30 cellular contexts compared by ENCODE assay signal in the genomic region with DNA sequence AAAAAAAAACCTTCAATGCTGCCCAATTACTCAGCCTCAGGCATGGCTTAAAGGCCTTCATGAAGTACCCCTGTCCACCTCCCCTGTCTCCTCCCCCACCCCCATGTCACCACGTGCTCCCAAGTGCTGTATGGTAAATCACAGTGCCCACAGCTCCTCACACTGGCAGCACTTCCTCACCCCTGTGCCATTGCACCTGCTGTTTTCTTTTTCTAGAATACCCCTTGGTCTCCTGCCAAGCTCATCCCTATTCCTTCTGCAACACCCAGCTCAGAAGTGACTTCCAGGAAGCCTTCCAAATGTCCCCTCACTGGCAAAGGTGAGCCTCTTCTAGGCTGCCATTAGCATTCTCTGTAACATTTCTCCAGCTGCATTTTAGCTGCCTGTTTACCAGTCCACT. TPM values are rescaled to one million over a fixed set of nuclear protein-coding genes. Genes with fewer than 3 reads are reported as not detected.
DNase-seq lines count a peak whose midpoint lies in the region; ATAC-seq lines count a peak whose summit lies in the region.
"Had no signal": no experiment of that assay in that cellular context is flagged by ENCODE, and none has a peak within 500 bp of the region (broad histone marks: within the 10 kb centered on the region; RNA-seq: fewer than 3 reads in every experiment).

No MANE protein-coding gene starts in this region.

- no peaks in the 10 kb centered on the region for H3K9me3 Mint-ChIP-seq in activated T-cell treated with anti-CD3 and anti-CD28 coated beads, Interleukin-2, amount 50 U/mL, for 24 hours
- H3K9me3 Mint-ChIP-seq: activated CD4-positive, alpha-beta T cell treated with anti-CD3 and anti-CD28 coated beads, Interleukin-2, amount 10 ng/mL, durations not matched to agents 24 days and 14 days; effector memory CD8-positive, alpha-beta T cell; GM23338; natural killer cell treated with Interleukin-12 subunit alpha and Interleukin-12 subunit beta and Interleukin-15 and Interleukin-18, amount 100 ng/mL, for 72 hours; stimulated activated memory B cell treated with anti-CD40 and anti-IgM and Interleukin-4, amounts not matched to agents 10 μg/mL and 1 μg/mL and 100 μg/mL, for 72 hours had no signal

- H3K4me1 Mint-ChIP-seq in activated T-cell treated with anti-CD3 and anti-CD28 coated beads, Interleukin-2, amount 50 U/mL, for 24 hours (ENCODE audit: low read depth) = peaks cover 2% of the 10 kb centered on the region

- H3K4me3 Mint-ChIP-seq in activated T-cell treated with anti-CD3 and anti-CD28 coated beads, Interleukin-2, amount 50 U/mL, for 24 hours = no peak overlapping the region
- H3K4me3 Mint-ChIP-seq: activated CD4-positive, alpha-beta T cell treated with anti-CD3 and anti-CD28 coated beads, Interleukin-2, amount 10 ng/mL, durations not matched to agents 24 days and 14 days; effector memory CD8-positive, alpha-beta T cell; GM23338; natural killer cell treated with Interleukin-12 subunit alpha and Interleukin-12 subunit beta and Interleukin-15 and Interleukin-18, amount 100 ng/mL, for 72 hours; stimulated activated memory B cell treated with anti-CD40 and anti-IgM and Interleukin-4, amounts not matched to agents 10 μg/mL and 1 μg/mL and 100 μg/mL, for 72 hours had no signal

- in situ Hi-C loops in G401 (cut with HindIII; ENCODE audit: low sequenced_read_pairs) = no loop called here

- no peak for ATAC-seq in HG02759 (IDR thresholded peaks at IDR 0.05; ENCODE audit: unreplicated experiment)
- ATAC-seq: effector memory CD8-positive, alpha-beta T cell; GM23338; K562; lower lobe of right lung; natural killer cell treated with Interleukin-12 subunit alpha and Interleukin-12 subunit beta and Interleukin-15 and Interleukin-18, amount 100 ng/mL, for 72 hours; stimulated activated memory B cell treated with anti-CD40 and anti-IgM and Interleukin-4, amounts not matched to agents 10 μg/mL and 1 μg/mL and 100 μg/mL, for 72 hours had no signal

- H3K27me3 Mint-ChIP-seq in activated T-cell treated with anti-CD3 and anti-CD28 coated beads, Interleukin-2, amount 50 U/mL, for 24 hours = no peaks in the 10 kb centered on the region

- no peak overlapping the region for H3K27ac Mint-ChIP-seq in activated T-cell treated with anti-CD3 and anti-CD28 coated beads, Interleukin-2, amount 50 U/mL, for 24 hours
- H3K27ac Mint-ChIP-seq: activated CD4-positive, alpha-beta T cell treated with anti-CD3 and anti-CD28 coated beads, Interleukin-2, amount 10 ng/mL, durations not matched to agents 24 days and 14 days; effector memory CD8-positive, alpha-beta T cell; GM23338; natural killer cell treated with Interleukin-12 subunit alpha and Interleukin-12 subunit beta and Interleukin-15 and Interleukin-18, amount 100 ng/mL, for 72 hours; stimulated activated memory B cell treated with anti-CD40 and anti-IgM and Interleukin-4, amounts not matched to agents 10 μg/mL and 1 μg/mL and 100 μg/mL, for 72 hours had no signal

- H3K36me3 Mint-ChIP-seq in activated T-cell treated with anti-CD3 and anti-CD28 coated beads, Interleukin-2, amount 50 U/mL, for 24 hours (ENCODE audit: low read depth) = no peaks in the 10 kb centered on the region
- H3K36me3 Mint-ChIP-seq: natural killer cell treated with Interleukin-12 subunit alpha and Interleukin-12 subunit beta and Interleukin-15 and Interleukin-18, amount 100 ng/mL, for 72 hours; stimulated activated memory B cell treated with anti-CD40 and anti-IgM and Interleukin-4, amounts not matched to agents 10 μg/mL and 1 μg/mL and 100 μg/mL, for 72 hours had no signal

- peak; percentile 39 for DNase-seq in DMS 273 (lab: John Stamatoyannopoulos, UW; ENCODE audit: unreplicated experiment)
- DNase-seq in DMS 273 treated with DMSO at 0.1 percent for 48 hours (lab: John Stamatoyannopoulos, UW) = no peak
- DNase-seq in G401 (ENCODE audit: low spot score) = peak; percentile 29
- peak; percentile 25 for DNase-seq in NCI-H774 (lab: John Stamatoyannopoulos, UW)
- DNase-seq in midbrain (lab: John Stamatoyannopoulos, UW) = peak; percentile 21
- no peak for DNase-seq in activated gamma-delta T cell treated with Interleukin-2 at 50 U/mL for 16 hours
- no peak for DNase-seq in activated T-cell treated with anti-CD3 and anti-CD28 coated beads, Interleukin-2, amount 50 U/mL, for 24 hours
- DNase-seq: activated CD4-positive, alpha-beta T cell treated with anti-CD3 and anti-CD28 coated beads, Interleukin-2, amount 10 ng/mL, durations not matched to agents 24 days and 14 days; activated CD8-positive, alpha-beta memory T cell treated with anti-CD3 and anti-CD28 coated beads for 24 hours; activated effector memory CD4-positive, alpha-beta T cell treated with anti-CD3 and anti-CD28 coated beads, Interleukin-2, amount 50 U/mL, for 16 hours; activated T-cell treated with anti-CD3 and anti-CD28 coated beads for 4 hours; Caco-2; effector memory CD8-positive, alpha-beta T cell; lower lobe of right lung; MG63; NCI-H1417 treated with DMSO at 0.1 percent for 48 hours; NCI-H226; T1000; WERI-Rb-1 had no signal

RNA-seq across cellular contexts. Expression of a gene that starts 9.4 kb away (rescaled TPM):
- not detected in 2 replicates for total RNA-seq in G401 (2014; rRNA removed; shearing (Covaris generic))
- total RNA-seq: activated CD4-positive, alpha-beta T cell treated with anti-CD3 and anti-CD28 coated beads, Interleukin-2, amount 10 ng/mL, durations not matched to agents 24 days and 14 days; ascending aorta; Caco-2; cardiac septum; epithelial cell of proximal tubule; glomerular endothelial cell; GM23338; K562; mononuclear cell; natural killer cell treated with Interleukin-12 subunit alpha and Interleukin-12 subunit beta and Interleukin-15 and Interleukin-18, amount 100 ng/mL, for 72 hours; ureter had no signal

RNA-seq across cellular contexts. Expression of a gene that starts 29.3 kb away (rescaled TPM):
- total RNA-seq in G401 (2014; rRNA removed; shearing (Covaris generic)) = 28.2 and 29.3 TPM in 2 replicates

Comparison
In these comparisons a context has a peak if more than half of its experiments do, and no peak if none do; other contexts are left out.
1. DNase-seq: peak in DMS 273 (single experiment), G401 (single experiment), NCI-H774 (single experiment) and midbrain (single experiment); none in DMS 273 treated with DMSO at 0.1 percent for 48 hours (single experiment), activated gamma-delta T cell treated with Interleukin-2 at 50 U/mL for 16 hours (single experiment) and activated T-cell treated with anti-CD3 and anti-CD28 coated beads, Interleukin-2, amount 50 U/mL, for 24 hours (single experiment).